20 cellular contexts compared by ENCODE assay signal in genomic region chr16:49477250-49477895, GRCh38.
A peak's percentile ranks its signal among the peaks of the same experiment; 100 is the strongest.
DNase-seq lines count a peak whose midpoint lies in the region; ATAC-seq, FAIRE-seq and TF ChIP-seq lines count a peak whose summit lies in the region.
"Had no signal": no experiment of that assay in that cellular context is flagged by ENCODE, and none has a peak within 500 bp of the region (broad histone marks: within the 10 kb centered on the region; RNA-seq: fewer than 3 reads in every experiment).

No MANE protein-coding gene starts in this region.

- no peaks in the 10 kb centered on the region for H3K4me1 ChIP-seq in HepG2 (ENCODE audit: insufficient read depth, low read length)
- no peaks in the 10 kb centered on the region for H3K4me1 ChIP-seq in right lobe of liver
- no peaks in the 10 kb centered on the region for H3K4me1 ChIP-seq in HEK293 (ENCODE audit: control insufficient read depth, insufficient read depth, low read length)
- H3K4me1 ChIP-seq in OCI-LY7 (ENCODE audit: insufficient read depth, low read length, poor library complexity, severe bottlenecking), result peaks cover 34% of the 10 kb centered on the region
- H3K4me1 ChIP-seq in K562 (replicated peaks in 1 of 2; ENCODE audit: control insufficient read depth in 2 of 2, insufficient read depth in 2 of 2, low read length in 2 of 2), result no peaks in the 10 kb centered on the region
- H3K4me1 ChIP-seq: A549, Caco-2 had no signal

- H3K9me1 ChIP-seq in K562 (ENCODE audit: control insufficient read depth, insufficient read depth, low read length), result no peaks in the 10 kb centered on the region

- CTCF ChIA-PET in HepG2 (lab: Yijun Ruan, JAX; ENCODE audit: low intra/inter-chr PET ratio, low total read pairs), result no interaction called here
- CTCF ChIA-PET in HEK293 (lab: Yijun Ruan, JAX), result no interaction called here
- CTCF ChIA-PET in OCI-LY7 (lab: Charles Lee; ENCODE audit: unreplicated experiment), result no interaction called here
- CTCF ChIA-PET in K562 (lab: Yijun Ruan, JAX; ENCODE audit: low intra/inter-chr PET ratio), result no interaction called here

- H4K20me1 ChIP-seq in HepG2 (ENCODE audit: insufficient read depth, low read length), result no peaks in the 10 kb centered on the region
- no peaks in the 10 kb centered on the region for H4K20me1 ChIP-seq in OCI-LY7 (ENCODE audit: insufficient read depth, low read length)
- H4K20me1 ChIP-seq in K562 (replicated peaks; ENCODE audit: control insufficient read depth, insufficient read depth, low read length), result peaks cover 5% of the 10 kb centered on the region; the same call in 1 of the 2 replicates

- no peak for TF ChIP-seq EP300 in HepG2 (IDR thresholded peaks at IDR 0.05; ENCODE audit: low read depth in 2 of 2, low read length in 2 of 2)
- TF ChIP-seq EP300 in HepG2 (CRISPR knock-in tag; IDR thresholded peaks at IDR 0.05; ENCODE audit: borderline replicate concordance), result no peak
- no peak for TF ChIP-seq EP300 in K562 (IDR thresholded peaks at IDR 0.05; ENCODE audit: low read length)

- H3K9me3 ChIP-seq in HepG2 (ENCODE audit: low read length), result no peaks in the 10 kb centered on the region
- no peaks in the 10 kb centered on the region for H3K9me3 ChIP-seq in right lobe of liver
- no peaks in the 10 kb centered on the region for H3K9me3 ChIP-seq in HEK293 (ENCODE audit: control insufficient read depth, insufficient read depth, low read depth, low read length)
- H3K9me3 ChIP-seq in OCI-LY7 (ENCODE audit: low read length), result no peaks in the 10 kb centered on the region
- H3K9me3 ChIP-seq in K562 (replicated peaks; ENCODE audit: control insufficient read depth, insufficient read depth, low read depth, low read length), result no peaks in the 10 kb centered on the region
- H3K9me3 ChIP-seq: A549, Caco-2 had no signal

- H3K9ac ChIP-seq in HepG2 (ENCODE audit: insufficient read depth, low read depth, low read length) (no peak overlapping the region), K562 (ENCODE audit: insufficient read depth in 1 of 2, low read depth in 2 of 2, low read length in 2 of 2) (no peak overlapping the region)

- FAIRE-seq in HepG2 (lab: Jason Lieb, UNC) (no peak), K562 (lab: Jason Lieb, UNC) (no peak)
- FAIRE-seq: A549, D721Med, G401.6, GM12891 had no signal

- in situ Hi-C loops in HepG2 (cut with HindIII; ENCODE audit: extremely low pct_ligation_motif_present, low pct_unique_long_range_greater_than_20kb) (no loop called here), K562 (cut with MboI) (no loop called here)

- H3K79me2 ChIP-seq in HepG2 (ENCODE audit: insufficient read depth, low read length) (no peaks in the 10 kb centered on the region), OCI-LY7 (ENCODE audit: insufficient read depth, low read depth, low read length) (no peaks in the 10 kb centered on the region), K562 (ENCODE audit: control insufficient read depth, insufficient read depth, low read length) (no peaks in the 10 kb centered on the region)

- intact Hi-C loops in HepG2 (cut with micrococcal nuclease; ENCODE audit: unreplicated experiment) (no loop called here), right lobe of liver (cut with DNase I) (no loop called here), OCI-LY7 (cut with micrococcal nuclease; ENCODE audit: unreplicated experiment) (no loop called here), K562 (cut with micrococcal nuclease) (no loop called here)

- no peak overlapping the region for H2AFZ ChIP-seq in HepG2 (ENCODE audit: low read length)
- H2AFZ ChIP-seq in OCI-LY7 (ENCODE audit: low read length), result peak overlapping the region; percentile 40; the same call in 1 of the 2 replicates
- no peak overlapping the region for H2AFZ ChIP-seq in K562 (ENCODE audit: low read depth, low read length)

- BruUV-seq in HepG2 (replicated peaks; lab: Mats Ljungman, UMichigan), result no TSS peak
- BruUV-seq in OCI-LY7 (replicated peaks; lab: Mats Ljungman, UMichigan), result no TSS peak
- BruUV-seq in K562 (replicated peaks; lab: Mats Ljungman, UMichigan), result no TSS peak

- ATAC-seq in HepG2 (no peak), right lobe of liver (no peak), K562 (no peak)
- ATAC-seq: A549; CD8-positive, alpha-beta T cell had no signal

- H3K36me3 ChIP-seq in HepG2 (replicated peaks in 1 of 2; ENCODE audit: control insufficient read depth in 1 of 2, insufficient read depth in 2 of 2, low read length in 2 of 2), result no peaks in the 10 kb centered on the region
- no peaks in the 10 kb centered on the region for H3K36me3 ChIP-seq in right lobe of liver
- no peaks in the 10 kb centered on the region for H3K36me3 ChIP-seq in HEK293 (ENCODE audit: control insufficient read depth in 2 of 2, insufficient read depth in 1 of 2, low read length in 2 of 2)
- H3K36me3 ChIP-seq in OCI-LY7 (ENCODE audit: insufficient read depth, low read length), result no peaks in the 10 kb centered on the region
- H3K36me3 ChIP-seq in K562 (ENCODE audit: control insufficient read depth, insufficient read depth, low read length), result no peaks in the 10 kb centered on the region

- H3K4me2 ChIP-seq in HepG2 (ENCODE audit: low read depth, low read length) (no peak overlapping the region), OCI-LY7 (ENCODE audit: low read length) (peak overlapping the region; percentile 49), K562 (ENCODE audit: insufficient read depth, low read length) (no peak overlapping the region)
- H3K4me2 ChIP-seq: A549 had no signal

- no peak for TF ChIP-seq CTCF in HepG2 (CRISPR knock-in tag; IDR thresholded peaks at IDR 0.05)
- no peak for TF ChIP-seq CTCF in right lobe of liver (IDR thresholded peaks at IDR 0.05)
- TF ChIP-seq CTCF in HEK293 (tag by site-specific recombination; IDR thresholded peaks at IDR 0.05), result no peak
- no peak for TF ChIP-seq CTCF in OCI-LY7 (conservative IDR thresholded peaks at IDR 0.05; ENCODE audit: low read length)
- TF ChIP-seq CTCF in K562 (IDR thresholded peaks at IDR 0.05 in 2 of 3, conservative IDR thresholded peaks at IDR 0.05 in 1 of 3; ENCODE audit: insufficient read depth in 2 of 3, low read depth in 1 of 3, low read length in 3 of 3), result no peak

- TF ChIP-seq POLR2A in HepG2 (IDR thresholded peaks at IDR 0.05; ENCODE audit: insufficient read depth in 1 of 2, low read depth in 2 of 2, low read length in 2 of 2) (no peak), right lobe of liver (IDR thresholded peaks at IDR 0.05) (no peak), K562 (conservative IDR thresholded peaks at IDR 0.05) (no peak)

- H3K4me3 ChIP-seq in HepG2 (replicated peaks in 1 of 3; ENCODE audit: insufficient read depth in 1 of 3, low read depth in 2 of 3, low read length in 3 of 3) (no peak overlapping the region), right lobe of liver (no peak overlapping the region), HEK293 (ENCODE audit: low read depth, low read length) (no peak overlapping the region), OCI-LY7 (ENCODE audit: low read depth, low read length, poor library complexity, severe bottlenecking) (no peak overlapping the region), K562 (no peak overlapping the region)
- H3K4me3 ChIP-seq: A549 had no signal

- POLR2A ChIA-PET in HepG2 (lab: Yijun Ruan, JAX) (no interaction called here), HEK293 (lab: Yijun Ruan, JAX) (no interaction called here), OCI-LY7 (lab: Charles Lee) (no interaction called here), K562 (lab: Yijun Ruan, JAX) (interaction anchor here (0.6 kb wide), 1 partner anchor 403 kb away, joined by 3 read pairs; no protein-coding TSS in a partner anchor)

- H3K9me2 ChIP-seq in OCI-LY7 (ENCODE audit: insufficient read depth, low read length), result no peaks in the 10 kb centered on the region

- TF ChIP-seq RAD21 in HepG2 (CRISPR knock-in tag; IDR thresholded peaks at IDR 0.05), result no peak
- no peak for TF ChIP-seq RAD21 in K562 (CRISPR knock-in tag; conservative IDR thresholded peaks at IDR 0.05 in 1 of 2, IDR thresholded peaks at IDR 0.05 in 1 of 2)

- DNase-seq in HepG2 (ENCODE audit: low spot score) (no peak), right lobe of liver (no peak), OCI-LY7 (ENCODE audit: low spot score) (no peak), K562 (ENCODE audit: extremely low read depth in 1 of 4, low spot score in 3 of 4) (no peak), pons (ENCODE audit: low spot score) (no peak), SHP77 (lab: John Stamatoyannopoulos, UW) (no peak)
- no peak for DNase-seq in activated effector memory CD4-positive, alpha-beta T cell treated with Interleukin-2 at 50 U/mL for 16 hours
- DNase-seq: AML-193; Caco-2; Calu3; CD8-positive, alpha-beta T cell; DMS79 treated with DMSO at 0.1 percent for 48 hours; GF-D8 had no signal

- H3K27me3 ChIP-seq in HepG2 (ENCODE audit: control insufficient read depth in 1 of 2, insufficient read depth in 2 of 2, low read length in 2 of 2) (no peaks in the 10 kb centered on the region), right lobe of liver (no peaks in the 10 kb centered on the region), K562 (ENCODE audit: control insufficient read depth in 2 of 2, insufficient read depth in 2 of 2, low read length in 2 of 2) (peaks cover 0 to 14% of the 10 kb centered on the region in 2 experiments; a peak in 1 of 5 replicates)

- H3K27ac ChIP-seq in HepG2 (ENCODE audit: extremely low read length, insufficient read depth, low read length) (no peak overlapping the region), right lobe of liver (no peak overlapping the region), HEK293 (ENCODE audit: extremely low read depth, low read depth, low read length) (no peak overlapping the region), OCI-LY7 (ENCODE audit: low read depth, low read length, poor library complexity, severe bottlenecking) (peak overlapping the region; percentile 14), K562 (ENCODE audit: extremely low read depth, low read depth, low read length) (no peak overlapping the region)
- H3K27ac ChIP-seq: 22Rv1, A549, C4-2B had no signal

TF ChIP-seq in HepG2, 621 proteins besides CTCF, POLR2A, EP300 and RAD21:
- no peak for TF ChIP-seq ZNF207 (IDR thresholded peaks at IDR 0.05; ENCODE audit: borderline replicate concordance)
- TF ChIP-seq HNRNPK (IDR thresholded peaks at IDR 0.05; ENCODE audit: low read depth, low read length, poor library complexity, severe bottlenecking), result peak; percentile 54

TF ChIP-seq in HEK293, 187 proteins besides CTCF, POLR2A, EP300 and RAD21 (continues in another document):
- TF ChIP-seq ZNF112 (tag by site-specific recombination; IDR thresholded peaks at IDR 0.05) (no peak), ZNF366 (tag by site-specific recombination; conservative IDR thresholded peaks at IDR 0.05) (peak; percentile 65), ZNF214 (tag by site-specific recombination; IDR thresholded peaks at IDR 0.05; ENCODE audit: borderline replicate concordance) (no peak), ZNF292 (tag by site-specific recombination; IDR thresholded peaks at IDR 0.05; ENCODE audit: borderline replicate concordance, low read depth) (no peak)

TF ChIP-seq in K562, 482 proteins besides CTCF, POLR2A, EP300 and RAD21 (continues in another document):
- no peak for TF ChIP-seq CHD4 (IDR thresholded peaks at IDR 0.05; ENCODE audit: insufficient read depth, insufficient replicate concordance, low read depth, low read length, poor library complexity, severe bottlenecking)
- TF ChIP-seq ZNF263 (CRISPR knock-in tag; IDR thresholded peaks at IDR 0.05; ENCODE audit: borderline replicate concordance), result peak; percentile 70; the same call in 1 of the 2 replicates

Comparison
In these comparisons a context has a peak if more than half of its experiments do, and no peak if none do; other contexts are left out.
1. Of the 241 proteins assayed by ChIP-seq in both HepG2 and K562: peak only in HepG2: HNRNPK; only in K562: ZNF263 and ZNF512; in both: none; in neither: 238.